ENCODE assay signal across 28 cellular contexts in genomic region chr13:39770514-39770913, GRCh38.
"Had no signal": no experiment of that assay in that cellular context is flagged by ENCODE, and none has a peak within 500 bp of the region (broad histone marks: within the 10 kb centered on the region; RNA-seq: fewer than 3 reads in every experiment).

No MANE protein-coding gene starts in this region.

- H3K9me3 ChIP-seq: neutrophil, pancreas, prostate gland, spleen, thoracic aorta, thyroid gland, tibial nerve, upper lobe of left lung, vagina had no signal

- H3K27me3 ChIP-seq: neutrophil, pancreas, spleen, thyroid gland, tibial nerve, upper lobe of left lung, vagina had no signal

- FAIRE-seq: pancreas, urothelium cell line had no signal

- H3K4me2 ChIP-seq: smooth muscle cell had no signal

- ATAC-seq: naive thymus-derived CD8-positive, alpha-beta T cell; natural killer cell treated with Interleukin-12 subunit alpha and Interleukin-12 subunit beta and Interleukin-15 and Interleukin-18, amount 100 ng/mL, for 72 hours; pancreas; right cardiac atrium; sciatic nerve; stimulated activated memory B cell treated with anti-CD40 and anti-IgM and Interleukin-4, amounts not matched to agents 10 μg/mL and 1 μg/mL and 100 μg/mL, for 72 hours; stimulated activated naive CD8-positive, alpha-beta T cell treated with anti-CD3 and anti-CD28 coated beads, Interleukin-15, amount 100 ng/mL, for 72 hours; stimulated activated naive CD8-positive, alpha-beta T cell treated with anti-CD3 and anti-CD28 coated beads, Interleukin-15, Interleukin-2, amounts not matched to agents 100 U/mL and 50 U/mL, for 24 hours had no signal

- DNase-seq: naive thymus-derived CD8-positive, alpha-beta T cell; nephron progenitor cell; nucleus accumbens; pancreas; right cardiac atrium; spleen; stimulated activated CD4-positive, alpha-beta T cell treated with anti-CD3 and anti-CD28 coated beads, Interleukin-12 subunit alpha, Interleukin-12 subunit beta, amount 100 ng/mL, for 4 hours; stimulated activated CD4-positive, alpha-beta T cell treated with anti-CD3 and anti-CD28 coated beads, Interleukin-1b, Interleukin-23, amount 100 ng/mL, for 48 hours; stimulated activated CD4-positive, alpha-beta T cell treated with anti-CD3 and anti-CD28 coated beads, Interleukin-4, amount 100 ng/mL, for 1 hour; stimulated activated CD4-positive, alpha-beta T cell treated with anti-CD3 and anti-CD28 coated beads, Interleukin-4, amount 100 ng/mL, for 4 hours; stimulated activated CD8-positive, alpha-beta memory T cell treated with anti-CD3 and anti-CD28 coated beads, Interleukin-4, amount 100 ng/mL, for 48 hours; stimulated activated naive CD4-positive, alpha-beta T cell; stimulated activated naive CD8-positive, alpha-beta T cell treated with anti-CD3 and anti-CD28 coated beads, Interleukin-15, amount 100 ng/mL, for 72 hours; stimulated activated naive CD8-positive, alpha-beta T cell treated with anti-CD3 and anti-CD28 coated beads, Interleukin-15, Interleukin-2, amounts not matched to agents 100 U/mL and 50 U/mL, for 24 hours; thyroid gland; trophoblast cell had no signal

- H3K27ac ChIP-seq: neutrophil, pancreas, prostate gland, skin epidermis, spleen, thoracic aorta, thyroid gland, upper lobe of left lung, vagina had no signal

- H3K4me1 ChIP-seq: pancreas, prostate gland had no signal

- H3K36me3 ChIP-seq: neutrophil, pancreas, prostate gland, thoracic aorta, thyroid gland, tibial nerve, upper lobe of left lung, vagina had no signal

- H3K4me3 ChIP-seq: pancreas, prostate gland, skin epidermis, smooth muscle cell, spleen, thoracic aorta, thyroid gland, tibial nerve, upper lobe of left lung, vagina had no signal
